In the genomic region with DNA sequence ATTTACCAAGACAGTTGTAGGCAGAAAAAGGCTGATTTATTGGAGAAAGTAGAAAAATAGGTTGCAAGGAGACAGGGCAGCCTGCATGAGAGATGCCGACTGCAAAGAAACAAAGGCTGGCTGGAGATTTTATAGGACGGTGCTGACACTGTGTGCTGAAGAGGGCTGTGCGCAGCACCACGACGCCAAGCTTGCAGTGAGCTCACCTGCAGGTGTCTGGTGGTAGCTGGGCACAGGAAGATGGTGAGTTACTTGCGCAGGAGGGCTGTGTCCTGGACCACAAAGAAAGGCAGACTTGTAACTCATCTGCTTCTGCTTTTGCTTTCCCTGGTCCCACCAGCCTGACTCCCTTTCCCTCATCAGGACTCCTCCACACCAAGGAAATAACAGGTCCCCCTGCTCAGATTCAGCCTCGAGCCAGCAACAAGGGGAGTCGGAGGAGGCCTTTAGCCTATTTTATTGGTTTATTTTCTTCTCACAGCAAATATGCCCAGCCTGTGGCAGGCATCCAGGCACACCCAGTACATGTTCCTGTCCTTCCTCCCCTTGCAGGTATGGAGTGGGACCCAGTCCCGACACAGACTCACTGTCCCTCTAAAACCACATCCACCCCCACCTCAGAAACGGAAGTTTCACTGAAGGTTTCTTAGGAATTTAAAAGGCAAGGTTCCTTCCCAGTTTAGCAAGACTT, we compare ENCODE assay signal across 16 cellular contexts. TPM values are rescaled to one million over a fixed set of nuclear protein-coding genes. Genes with fewer than 3 reads are reported as not detected.
A peak's percentile ranks its signal among the peaks of the same experiment; 100 is the strongest.
DNase-seq lines count a peak whose midpoint lies in the region; ATAC-seq and TF ChIP-seq lines count a peak whose summit lies in the region.
"Had no signal": no experiment of that assay in that cellular context is flagged by ENCODE, and none has a peak within 500 bp of the region (broad histone marks: within the 10 kb centered on the region; RNA-seq: fewer than 3 reads in every experiment).

No MANE protein-coding gene starts in this region.

- H3K27me3 ChIP-seq in BLaER1 (no peaks in the 10 kb centered on the region), colonic mucosa (no peaks in the 10 kb centered on the region), WERI-Rb-1 (ENCODE audit: insufficient read depth, low read depth, severe bottlenecking) (no peaks in the 10 kb centered on the region)
- H3K27me3 ChIP-seq: neutrophil had no signal

- no peaks in the 10 kb centered on the region for H4K20me1 ChIP-seq in BLaER1

- no peaks in the 10 kb centered on the region for H3K9me3 ChIP-seq in BLaER1
- peaks cover 4% of the 10 kb centered on the region for H3K9me3 ChIP-seq in KOPT-K1 (ENCODE audit: insufficient read depth, low read length, poor library complexity, severe bottlenecking)
- no peaks in the 10 kb centered on the region for H3K9me3 ChIP-seq in colonic mucosa
- H3K9me3 ChIP-seq in WERI-Rb-1 (ENCODE audit: severe bottlenecking) = no peaks in the 10 kb centered on the region
- H3K9me3 ChIP-seq: neutrophil had no signal

- peak overlapping the region; percentile 52 for H3K4me2 ChIP-seq in BLaER1

- H3K36me3 ChIP-seq in BLaER1 (no peaks in the 10 kb centered on the region), KOPT-K1 (ENCODE audit: insufficient read depth, low read length) (no peaks in the 10 kb centered on the region), colonic mucosa (no peaks in the 10 kb centered on the region), WERI-Rb-1 (no peaks in the 10 kb centered on the region)
- H3K36me3 ChIP-seq: neutrophil had no signal

- TF ChIP-seq CTCF in colonic mucosa (IDR thresholded peaks at IDR 0.05) = no peak
- TF ChIP-seq CTCF in nephron (IDR thresholded peaks at IDR 0.05; ENCODE audit: unreplicated experiment in 3 of 3) = no peak
- no peak for TF ChIP-seq CTCF in WERI-Rb-1 (IDR thresholded peaks at IDR 0.05; ENCODE audit: low read depth, low read length)

- H3K4me3 ChIP-seq in BLaER1 (no peak overlapping the region), colonic mucosa (no peak overlapping the region), WERI-Rb-1 (ENCODE audit: low read depth, low read length) (no peak overlapping the region)

- DNase-seq in colonic mucosa (peak; percentile 89), WERI-Rb-1 (no peak), DMS53 (lab: John Stamatoyannopoulos, UW) (no peak)
- DNase-seq: activated CD4-positive, alpha-beta memory T cell treated with anti-CD3 and anti-CD28 coated beads for 36 hours; activated naive CD4-positive, alpha-beta T cell treated with anti-CD3 and anti-CD28 coated beads for 36 hours; CD4-positive, alpha-beta T cell; effector CD8-positive, alpha-beta T cell; NCI-H1092 treated with DMSO at 0.1 percent for 48 hours; stimulated activated naive CD4-positive, alpha-beta T cell treated with Interleukin-2 at 50 U/mL for 16 hours; T-cell had no signal

- H3K36me3 Mint-ChIP-seq in nephron (ENCODE audit: low read depth) = no peaks in the 10 kb centered on the region
- H3K36me3 Mint-ChIP-seq: activated CD4-positive, alpha-beta memory T cell treated with anti-CD3 and anti-CD28 coated beads for 36 hours; T-cell had no signal

- peaks cover 30% of the 10 kb centered on the region for H3K4me1 Mint-ChIP-seq in nephron

- H3K27ac Mint-ChIP-seq in nephron = peak overlapping the region; percentile 83 to 90 (median 88)
- H3K27ac Mint-ChIP-seq: activated CD4-positive, alpha-beta memory T cell treated with anti-CD3 and anti-CD28 coated beads for 36 hours; activated naive CD4-positive, alpha-beta T cell treated with anti-CD3 and anti-CD28 coated beads for 36 hours; CD4-positive, alpha-beta T cell; T-cell had no signal

- H3K27me3 Mint-ChIP-seq in nephron (ENCODE audit: low read depth) = peaks cover 10% of the 10 kb centered on the region
- H3K27me3 Mint-ChIP-seq: activated CD4-positive, alpha-beta memory T cell treated with anti-CD3 and anti-CD28 coated beads for 36 hours; CD4-positive, alpha-beta T cell; T-cell had no signal

- H3K4me3 Mint-ChIP-seq in nephron = peak overlapping the region in 1 of 3 experiments; percentile 36
- H3K4me3 Mint-ChIP-seq: activated CD4-positive, alpha-beta memory T cell treated with anti-CD3 and anti-CD28 coated beads for 36 hours; activated naive CD4-positive, alpha-beta T cell treated with anti-CD3 and anti-CD28 coated beads for 36 hours; CD4-positive, alpha-beta T cell; T-cell had no signal

- no peak for TF ChIP-seq POLR2A in GM18505 (IDR thresholded peaks at IDR 0.05; ENCODE audit: borderline replicate concordance, extremely low read depth, insufficient read depth, insufficient read length)

- ATAC-seq in GM18505 (IDR thresholded peaks at IDR 0.05; ENCODE audit: unreplicated experiment) (no peak), GM18861 (IDR thresholded peaks at IDR 0.05; ENCODE audit: unreplicated experiment) (no peak)

- H3K9ac ChIP-seq in BLaER1 = no peak overlapping the region
- H3K9ac ChIP-seq in colonic mucosa (ENCODE audit: low read depth in 2 of 2, low read length in 2 of 2) = peak overlapping the region; percentile 61 to 89

- H3K27ac ChIP-seq in BLaER1 (no peak overlapping the region), KOPT-K1 (ENCODE audit: low read depth, low read length, poor library complexity, severe bottlenecking) (peak overlapping the region; percentile 40), colonic mucosa (peak overlapping the region; percentile 90), WERI-Rb-1 (no peak overlapping the region)
- H3K27ac ChIP-seq: neutrophil had no signal

- H3K9me3 Mint-ChIP-seq in nephron = no peaks in the 10 kb centered on the region
- H3K9me3 Mint-ChIP-seq: activated CD4-positive, alpha-beta memory T cell treated with anti-CD3 and anti-CD28 coated beads for 36 hours; activated naive CD4-positive, alpha-beta T cell treated with anti-CD3 and anti-CD28 coated beads for 36 hours had no signal

- H3K4me1 ChIP-seq in BLaER1 = peaks cover 29% of the 10 kb centered on the region
- H3K4me1 ChIP-seq in colonic mucosa = peaks cover 23% of the 10 kb centered on the region

- intact Hi-C loops in colonic mucosa (cut with DNase I) = no loop called here

RNA-seq across cellular contexts. Expression of a gene that starts 35.7 kb away (rescaled TPM):
- 100 to 1,000 TPM; 246 to 362 TPM for total RNA-seq in colonic mucosa

Comparison
In these comparisons a context has a peak if more than half of its experiments do, and no peak if none do; other contexts are left out.
1. H3K27ac ChIP-seq: peak in KOPT-K1 (single experiment) and colonic mucosa (single experiment); none in BLaER1 (single experiment) and WERI-Rb-1 (single experiment).